Comparison of ENCODE assay signal across 21 cellular contexts in the genomic region with DNA sequence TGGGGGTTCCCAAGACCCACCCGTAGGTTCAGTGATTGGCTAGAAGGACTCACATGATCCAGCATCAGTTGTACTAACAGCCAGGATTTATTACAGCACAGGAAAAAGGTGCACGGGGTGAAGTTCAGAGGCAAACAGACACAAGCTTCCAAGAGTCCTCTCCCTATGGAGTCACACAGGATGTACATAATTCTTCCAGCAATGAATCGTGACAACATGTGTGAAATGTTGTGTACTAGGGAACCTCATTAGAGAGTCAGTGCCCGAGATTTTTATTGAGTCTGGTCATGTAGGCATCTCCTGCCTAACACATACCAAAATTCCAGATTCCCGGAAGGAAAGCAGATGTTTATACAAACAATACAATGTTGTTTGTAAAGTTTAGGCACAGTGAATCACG. TPM values are rescaled to one million over a fixed set of nuclear protein-coding genes. Genes with fewer than 3 reads are reported as not detected.
DNase-seq lines count a peak whose midpoint lies in the region; ATAC-seq, FAIRE-seq and TF ChIP-seq lines count a peak whose summit lies in the region.
"Had no signal": no experiment of that assay in that cellular context is flagged by ENCODE, and none has a peak within 500 bp of the region (broad histone marks: within the 10 kb centered on the region; RNA-seq: fewer than 3 reads in every experiment).

No MANE protein-coding gene starts in this region.

- DNase-seq in AG10803 (ENCODE audit: low read depth) (peak; percentile 48), RWPE2 (ENCODE audit: low spot score) (no peak), islet precursor cell (peak; percentile 54), osteocyte (ENCODE audit: extremely low spot score, unreplicated experiment) (no peak), frontal cortex (ENCODE audit: low spot score in 2 of 2) (no peak), pancreas (no peak)
- no peak for DNase-seq in activated naive CD4-positive, alpha-beta T cell treated with Interleukin-2 at 50 U/mL for 16 hours
- DNase-seq: 8988T; activated CD4-positive, alpha-beta T cell treated with anti-CD3 and anti-CD28 coated beads for 48 hours; activated naive CD8-positive, alpha-beta T cell treated with anti-CD3 and anti-CD28 coated beads, Interleukin-2, amount 10 ng/mL, durations not matched to agents 7 days and 5 days; NCI-H1105 treated with DMSO at 0.1 percent for 48 hours; NCI-H748 treated with DMSO at 0.1 percent for 48 hours; substantia nigra; T-helper 1 cell had no signal

- H3K4me3 ChIP-seq in AG10803 (ENCODE audit: low read length) (no peak overlapping the region), RWPE2 (ENCODE audit: severe bottlenecking) (no peak overlapping the region), pancreas (no peak overlapping the region)
- H3K4me3 ChIP-seq: vagina had no signal

- TF ChIP-seq CTCF in AG10803 (conservative IDR thresholded peaks at IDR 0.05; ENCODE audit: low read length) (no peak), RWPE2 (IDR thresholded peaks at IDR 0.05; ENCODE audit: poor library complexity, severe bottlenecking) (no peak), osteocyte (IDR thresholded peaks at IDR 0.05) (no peak), pancreas (IDR thresholded peaks at IDR 0.05) (no peak)

- FAIRE-seq in frontal cortex (lab: Jason Lieb, UNC) (no peak), pancreas (lab: Jason Lieb, UNC) (no peak)
- FAIRE-seq: colon had no signal

- H3K4me1 Mint-ChIP-seq in osteocyte (ENCODE audit: unreplicated experiment): peaks cover 17% of the 10 kb centered on the region

- no peaks in the 10 kb centered on the region for H3K27me3 ChIP-seq in RWPE2 (ENCODE audit: insufficient read depth, poor library complexity, severe bottlenecking)
- no peaks in the 10 kb centered on the region for H3K27me3 ChIP-seq in pancreas
- H3K27me3 ChIP-seq: vagina had no signal

- peaks cover 28% of the 10 kb centered on the region for H3K36me3 Mint-ChIP-seq in osteocyte (ENCODE audit: unreplicated experiment)

- 0 out of 2 replicates have a peak, but pooled peaks cover 3% of the 10 kb centered on the region for H3K36me3 ChIP-seq in RWPE2 (ENCODE audit: low read depth)
- H3K36me3 ChIP-seq in pancreas: no peaks in the 10 kb centered on the region
- H3K36me3 ChIP-seq: vagina had no signal

- no peaks in the 10 kb centered on the region for H3K27me3 Mint-ChIP-seq in osteocyte (ENCODE audit: unreplicated experiment)
- H3K27me3 Mint-ChIP-seq: activated naive CD8-positive, alpha-beta T cell treated with anti-CD3 and anti-CD28 coated beads, Interleukin-2, amount 10 ng/mL, durations not matched to agents 7 days and 5 days; B cell had no signal

- no peak overlapping the region for H3K4me3 Mint-ChIP-seq in osteocyte (ENCODE audit: unreplicated experiment)
- H3K4me3 Mint-ChIP-seq: activated naive CD8-positive, alpha-beta T cell treated with anti-CD3 and anti-CD28 coated beads, Interleukin-2, amount 10 ng/mL, durations not matched to agents 7 days and 5 days; B cell had no signal

- intact Hi-C loops in pancreas (cut with DNase I): no loop called here

- peaks cover 24% of the 10 kb centered on the region for H3K9me3 Mint-ChIP-seq in osteocyte (ENCODE audit: unreplicated experiment)

- ATAC-seq in RWPE2 (ENCODE audit: low read depth) (peak; percentile 5; the same call in 1 of the 3 replicates), GM21619 (IDR thresholded peaks at IDR 0.05; ENCODE audit: unreplicated experiment) (no peak), pancreas (no peak)
- ATAC-seq: Right ventricle myocardium inferior had no signal

- H3K4me1 ChIP-seq in RWPE2 (ENCODE audit: insufficient read depth, poor library complexity, severe bottlenecking) (peaks cover 30% of the 10 kb centered on the region), pancreas (no peaks in the 10 kb centered on the region)
- H3K4me1 ChIP-seq: Caco-2 had no signal

- 79 to 82% methylated on average over 6 of the region's 6 CpGs for WGBS in pancreas, 2 donors

- peak overlapping the region; percentile 32 for H3K27ac Mint-ChIP-seq in osteocyte (ENCODE audit: unreplicated experiment)
- H3K27ac Mint-ChIP-seq: activated naive CD8-positive, alpha-beta T cell treated with anti-CD3 and anti-CD28 coated beads, Interleukin-2, amount 10 ng/mL, durations not matched to agents 7 days and 5 days; activated T-helper 2 cell treated with anti-CD3 and anti-CD28 coated beads, Interferon-gamma antibody, Interleukin-2, Interleukin-4, amounts not matched to agents 10 μg/mL and 5 μg/mL and 100 μg/mL, durations not matched to agents 14 hours and 24 hours and 36 hours; B cell had no signal

- H3K9me3 ChIP-seq in RWPE2 (ENCODE audit: severe bottlenecking) (no peaks in the 10 kb centered on the region), pancreas (no peaks in the 10 kb centered on the region)
- H3K9me3 ChIP-seq: Caco-2, vagina had no signal

- H3K27ac ChIP-seq in RWPE2 (ENCODE audit: poor library complexity, severe bottlenecking) (peak overlapping the region; percentile 91), pancreas (peak overlapping the region in 1 of 4 donors; percentile 6)
- H3K27ac ChIP-seq: vagina had no signal

RNA-seq across cellular contexts. Expression of gene GALNT1, which starts 52.8 kb away (rescaled TPM):
- 264 and 270 TPM in 2 replicates for total RNA-seq in osteocyte
- 82.7 TPM for total RNA-seq in frontal cortex
- total RNA-seq in pancreas: 10 to 100 TPM; 22.6 to 59.6 (median 31.4) TPM
- 10 to 100 TPM in 1 of 2 donors, 1 to 10 TPM in 1; 6.8 to 12.5 TPM for polyA plus RNA-seq in pancreas

Comparison
In these comparisons a context has a peak if more than half of its experiments do, and no peak if none do; other contexts are left out.
1. DNase-seq: peak in AG10803 (single experiment) and islet precursor cell (single experiment); none in RWPE2 (single experiment), osteocyte (single experiment), frontal cortex (0 of 2), activated naive CD4-positive, alpha-beta T cell treated with Interleukin-2 at 50 U/mL for 16 hours (single experiment) and pancreas (0 of 6).